ENCODE assay signal across 1 cellular context in genomic region chr1:14844923-14845617, GRCh38.
TF ChIP-seq lines count a peak whose summit lies in the region.

No MANE protein-coding gene starts in this region.

TF ChIP-seq in HEK293, 187 proteins besides CTCF, POLR2A, EP300 and RAD21 (continued from another document):
- TF ChIP-seq, protein P1, sequence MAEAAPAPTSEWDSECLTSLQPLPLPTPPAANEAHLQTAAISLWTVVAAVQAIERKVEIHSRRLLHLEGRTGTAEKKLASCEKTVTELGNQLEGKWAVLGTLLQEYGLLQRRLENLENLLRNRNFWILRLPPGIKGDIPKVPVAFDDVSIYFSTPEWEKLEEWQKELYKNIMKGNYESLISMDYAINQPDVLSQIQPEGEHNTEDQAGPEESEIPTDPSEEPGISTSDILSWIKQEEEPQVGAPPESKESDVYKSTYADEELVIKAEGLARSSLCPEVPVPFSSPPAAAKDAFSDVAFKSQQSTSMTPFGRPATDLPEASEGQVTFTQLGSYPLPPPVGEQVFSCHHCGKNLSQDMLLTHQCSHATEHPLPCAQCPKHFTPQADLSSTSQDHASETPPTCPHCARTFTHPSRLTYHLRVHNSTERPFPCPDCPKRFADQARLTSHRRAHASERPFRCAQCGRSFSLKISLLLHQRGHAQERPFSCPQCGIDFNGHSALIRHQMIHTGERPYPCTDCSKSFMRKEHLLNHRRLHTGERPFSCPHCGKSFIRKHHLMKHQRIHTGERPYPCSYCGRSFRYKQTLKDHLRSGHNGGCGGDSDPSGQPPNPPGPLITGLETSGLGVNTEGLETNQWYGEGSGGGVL (tag by site-specific recombination; IDR thresholded peaks at IDR 0.05), result 0 out of 2 replicates have a peak, but pooled peaks have one; percentile 17
- TF ChIP-seq ZNF544 (tag by site-specific recombination; IDR thresholded peaks at IDR 0.05), result no peak
- no peak for TF ChIP-seq SP7 (tag by site-specific recombination; IDR thresholded peaks at IDR 0.05)
- TF ChIP-seq ZFHX2 (tag by site-specific recombination; conservative IDR thresholded peaks at IDR 0.05), result peak; percentile 96
- no peak for TF ChIP-seq ZFP3 (tag by site-specific recombination; IDR thresholded peaks at IDR 0.05; ENCODE audit: low read depth)
- peak; percentile 99 for TF ChIP-seq EGR2 (tag by site-specific recombination; IDR thresholded peaks at IDR 0.05; ENCODE audit: low read depth)
- 0 out of 2 replicates have a peak, but pooled peaks have one; percentile 10 for TF ChIP-seq ZNF311 (tag by site-specific recombination; IDR thresholded peaks at IDR 0.05; ENCODE audit: borderline replicate concordance)
- TF ChIP-seq ZNF366 (tag by site-specific recombination; conservative IDR thresholded peaks at IDR 0.05), result peak; percentile 94
- no peak for TF ChIP-seq ZNF585B (tag by site-specific recombination; IDR thresholded peaks at IDR 0.05)
- TF ChIP-seq, protein P2, sequence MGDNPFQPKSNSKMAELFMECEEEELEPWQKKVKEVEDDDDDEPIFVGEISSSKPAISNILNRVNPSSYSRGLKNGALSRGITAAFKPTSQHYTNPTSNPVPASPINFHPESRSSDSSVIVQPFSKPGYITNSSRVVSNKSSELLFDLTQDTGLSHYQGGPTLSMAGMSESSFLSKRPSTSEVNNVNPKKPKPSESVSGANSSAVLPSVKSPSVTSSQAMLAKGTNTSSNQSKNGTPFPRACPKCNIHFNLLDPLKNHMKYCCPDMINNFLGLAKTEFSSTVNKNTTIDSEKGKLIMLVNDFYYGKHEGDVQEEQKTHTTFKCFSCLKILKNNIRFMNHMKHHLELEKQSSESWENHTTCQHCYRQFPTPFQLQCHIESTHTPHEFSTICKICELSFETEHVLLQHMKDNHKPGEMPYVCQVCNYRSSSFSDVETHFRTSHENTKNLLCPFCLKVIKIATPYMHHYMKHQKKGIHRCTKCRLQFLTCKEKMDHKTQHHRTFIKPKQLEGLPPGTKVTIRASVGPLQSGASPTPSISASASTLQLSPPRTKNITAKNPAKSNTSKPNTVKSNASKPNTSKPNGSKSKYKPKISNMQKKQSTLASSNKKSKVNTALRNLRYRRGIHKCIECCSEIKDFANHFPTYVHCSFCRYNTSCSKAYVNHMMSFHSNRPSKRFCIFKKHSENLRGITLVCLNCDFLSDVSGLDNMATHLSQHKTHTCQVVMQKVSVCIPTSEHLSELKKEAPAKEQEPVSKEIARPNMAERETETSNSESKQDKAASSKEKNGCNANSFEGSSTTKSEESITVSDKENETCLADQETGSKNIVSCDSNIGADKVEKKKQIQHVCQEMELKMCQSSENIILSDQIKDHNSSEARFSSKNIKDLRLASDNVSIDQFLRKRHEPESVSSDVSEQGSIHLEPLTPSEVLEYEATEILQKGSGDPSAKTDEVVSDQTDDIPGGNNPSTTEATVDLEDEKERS (tag by site-specific recombination; IDR thresholded peaks at IDR 0.05), result no peak
